In the genomic region with DNA sequence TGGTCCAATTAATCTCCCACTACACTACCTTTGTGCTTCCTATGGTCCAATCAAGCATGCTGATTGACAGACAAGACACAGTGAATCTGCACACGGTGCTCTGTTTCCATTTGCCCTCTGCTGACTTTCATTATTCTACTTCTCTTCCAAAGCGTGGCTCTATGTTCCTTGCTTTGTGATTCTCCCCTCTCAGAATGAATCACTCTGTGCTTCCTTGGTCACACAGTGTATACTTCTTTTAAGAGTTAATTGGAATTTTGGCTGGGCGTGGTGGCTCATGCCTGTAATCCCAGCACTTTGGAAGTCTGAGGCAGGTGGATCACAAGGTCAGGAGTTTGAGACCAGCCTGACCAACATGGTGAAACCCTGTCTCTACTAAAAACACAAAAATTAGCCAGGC, we compare ENCODE assay signal across 7 cellular contexts.
DNase-seq lines count a peak whose midpoint lies in the region; ATAC-seq, FAIRE-seq and TF ChIP-seq lines count a peak whose summit lies in the region.
"Not testable (repeated sequence)": the region's sequence is repeated elsewhere in the genome, so short reads cannot be mapped to it uniquely, and the experiment has no call there.

No MANE protein-coding gene starts in this region.

- peaks cover 36% of the 10 kb centered on the region for H3K4me1 Mint-ChIP-seq in HFFc6 (ENCODE audit: low read depth)

- not testable (repeated sequence) for H3K9ac ChIP-seq in fibroblast of lung (ENCODE audit: insufficient read depth, low read length); HepG2 (ENCODE audit: insufficient read depth, low read depth, low read length); parathyroid adenoma

- not testable (repeated sequence) for DNase-seq in HFFc6; SJSA1 (ENCODE audit: low read depth in 1 of 2, low spot score in 2 of 2); brain microvascular endothelial cell; HepG2 (ENCODE audit: low spot score); upper lobe of left lung
- DNase-seq in fibroblast of lung (ENCODE audit: low read depth in 2 of 2): peak in 1 of 2 donors; percentile 53

- FAIRE-seq in HepG2 (lab: Jason Lieb, UNC): not testable (repeated sequence)

- WGBS in HepG2 (ENCODE audit: low lambda C conversion rate): 83% methylated on average over 3 of the region's 3 CpGs
- WGBS in upper lobe of left lung, 2 donors: 77 to 80% methylated on average over 3 of the region's 3 CpGs

- H3K9me3 ChIP-seq in SJSA1 (replicated peaks); fibroblast of lung (ENCODE audit: control insufficient read depth, insufficient read depth, low read depth, low read length); HepG2 (ENCODE audit: low read length); parathyroid adenoma (ENCODE audit: control insufficient read depth, low read length); upper lobe of left lung: not testable (repeated sequence)

- POLR2A ChIA-PET in HepG2 (lab: Yijun Ruan, JAX): interaction anchor here (1.2 to 1.4 kb wide), 2 partner anchors 41 to 49 kb away, joined by 3 to 4 read pairs; no protein-coding TSS in a partner anchor

- H3K27ac ChIP-seq in SJSA1 (peak overlapping the region; percentile 73), brain microvascular endothelial cell (peak overlapping the region; percentile 51), fibroblast of lung (ENCODE audit: insufficient read depth, low read length) (peak overlapping the region; percentile 59), HepG2 (ENCODE audit: extremely low read length, insufficient read depth, low read length) (peak overlapping the region; percentile 65), upper lobe of left lung (peak overlapping the region in 3 of 4 donors; percentile 13 to 71 (median 65))
- not testable (repeated sequence) for H3K27ac ChIP-seq in parathyroid adenoma

- H3K4me2 ChIP-seq in fibroblast of lung (ENCODE audit: extremely low read depth, insufficient read depth, low read length): peak overlapping the region; percentile 11
- H3K4me2 ChIP-seq in HepG2 (ENCODE audit: low read depth, low read length); parathyroid adenoma (ENCODE audit: low read length): not testable (repeated sequence)

- not testable (repeated sequence) for H4K20me1 ChIP-seq in fibroblast of lung (ENCODE audit: control insufficient read depth, extremely low read depth, insufficient read depth, low read length); HepG2 (ENCODE audit: insufficient read depth, low read length)

- H3K27ac Mint-ChIP-seq in HFFc6: peak overlapping the region; percentile 55

- BruUV-seq in HepG2 (replicated peaks; lab: Mats Ljungman, UMichigan): not testable (repeated sequence)

- ATAC-seq in HepG2; upper lobe of left lung (ENCODE audit: low FRiP score in 2 of 2): not testable (repeated sequence)

- not testable (repeated sequence) for TF ChIP-seq POLR2A in HepG2 (IDR thresholded peaks at IDR 0.05; ENCODE audit: insufficient read depth in 1 of 2, low read depth in 2 of 2, low read length in 2 of 2); upper lobe of left lung (IDR thresholded peaks at IDR 0.05)

- TF ChIP-seq RAD21 in HepG2 (CRISPR knock-in tag; IDR thresholded peaks at IDR 0.05): not testable (repeated sequence)

- H3K36me3 ChIP-seq in SJSA1; brain microvascular endothelial cell (replicated peaks); fibroblast of lung (ENCODE audit: control insufficient read depth, insufficient read depth, low read length); HepG2 (replicated peaks in 1 of 2; ENCODE audit: control insufficient read depth in 1 of 2, insufficient read depth in 2 of 2, low read length in 2 of 2); parathyroid adenoma (ENCODE audit: control insufficient read depth, insufficient read depth, low read length); upper lobe of left lung: not testable (repeated sequence)

- peak overlapping the region; percentile 4; the same call in 1 of the 2 replicates for H3K4me3 Mint-ChIP-seq in HFFc6

- intact Hi-C loops in HepG2 (cut with micrococcal nuclease; ENCODE audit: unreplicated experiment): loop anchor here (5.0 kb wide), 1 partner anchor 47 kb away; no protein-coding TSS in a partner anchor

- peaks cover 18% of the 10 kb centered on the region for H3K36me3 Mint-ChIP-seq in HFFc6 (ENCODE audit: low read depth)

- H2AFZ ChIP-seq in fibroblast of lung (ENCODE audit: low read length); HepG2 (ENCODE audit: low read length): not testable (repeated sequence)
- peak overlapping the region; percentile 2 for H2AFZ ChIP-seq in parathyroid adenoma

- TF ChIP-seq EP300 in HepG2 (IDR thresholded peaks at IDR 0.05; ENCODE audit: low read depth in 2 of 2, low read length in 2 of 2); HepG2 (CRISPR knock-in tag; IDR thresholded peaks at IDR 0.05; ENCODE audit: borderline replicate concordance); upper lobe of left lung (IDR thresholded peaks at IDR 0.05): not testable (repeated sequence)

- not testable (repeated sequence) for H3K9me3 Mint-ChIP-seq in HFFc6

- H3K4me3 ChIP-seq in SJSA1; brain microvascular endothelial cell (ENCODE audit: low read depth, low read length); fibroblast of lung (replicated peaks in 1 of 4; ENCODE audit: control extremely low read depth in 1 of 4, insufficient read depth in 1 of 4, low read depth in 3 of 4, low read length in 4 of 4); HepG2 (replicated peaks in 1 of 3; ENCODE audit: insufficient read depth in 1 of 3, low read depth in 2 of 3, low read length in 3 of 3); parathyroid adenoma (ENCODE audit: low read depth, low read length); upper lobe of left lung: not testable (repeated sequence)

- not testable (repeated sequence) for TF ChIP-seq CTCF in HFFc6 (IDR thresholded peaks at IDR 0.05); brain microvascular endothelial cell (IDR thresholded peaks at IDR 0.05; ENCODE audit: low read depth, low read length, missing control alignments); fibroblast of lung (conservative IDR thresholded peaks at IDR 0.05 in 1 of 2, IDR thresholded peaks at IDR 0.05 in 1 of 2; ENCODE audit: low read depth in 1 of 2, low read length in 2 of 2); HepG2 (CRISPR knock-in tag; IDR thresholded peaks at IDR 0.05); parathyroid adenoma (IDR thresholded peaks at IDR 0.05); upper lobe of left lung (IDR thresholded peaks at IDR 0.05)

- CTCF ChIA-PET in HepG2 (lab: Yijun Ruan, JAX; ENCODE audit: low intra/inter-chr PET ratio, low total read pairs): not testable (repeated sequence)

- H3K4me1 ChIP-seq in SJSA1 (replicated peaks) (peaks cover 42% of the 10 kb centered on the region), fibroblast of lung (ENCODE audit: control insufficient read depth, extremely low read depth, insufficient read depth, low read length) (peaks cover 27% of the 10 kb centered on the region), HepG2 (ENCODE audit: insufficient read depth, low read length) (peaks cover 70% of the 10 kb centered on the region), upper lobe of left lung (peaks cover 8 to 20% (median 19%) of the 10 kb centered on the region in 4 donors)
- not testable (repeated sequence) for H3K4me1 ChIP-seq in parathyroid adenoma

- H3K79me2 ChIP-seq in fibroblast of lung (ENCODE audit: control insufficient read depth, insufficient read depth, low read length); HepG2 (ENCODE audit: insufficient read depth, low read length); parathyroid adenoma: not testable (repeated sequence)

- H3K27me3 ChIP-seq in SJSA1 (replicated peaks); brain microvascular endothelial cell (replicated peaks); fibroblast of lung (ENCODE audit: control insufficient read depth, insufficient read depth, low read length); HepG2 (ENCODE audit: control insufficient read depth in 1 of 2, insufficient read depth in 2 of 2, low read length in 2 of 2); parathyroid adenoma (ENCODE audit: control insufficient read depth, insufficient read depth, low read length); upper lobe of left lung: not testable (repeated sequence)

- H3K27me3 Mint-ChIP-seq in HFFc6 (ENCODE audit: insufficient read depth): not testable (repeated sequence)

- in situ Hi-C loops in brain microvascular endothelial cell (cut with HindIII; ENCODE audit: low pct_ligation_motif_present, low sequenced_read_pairs); HepG2 (cut with HindIII; ENCODE audit: extremely low pct_ligation_motif_present, low pct_unique_long_range_greater_than_20kb): not testable (repeated sequence)
